Comparison of ENCODE assay signal across 1 cellular context in the genomic region with DNA sequence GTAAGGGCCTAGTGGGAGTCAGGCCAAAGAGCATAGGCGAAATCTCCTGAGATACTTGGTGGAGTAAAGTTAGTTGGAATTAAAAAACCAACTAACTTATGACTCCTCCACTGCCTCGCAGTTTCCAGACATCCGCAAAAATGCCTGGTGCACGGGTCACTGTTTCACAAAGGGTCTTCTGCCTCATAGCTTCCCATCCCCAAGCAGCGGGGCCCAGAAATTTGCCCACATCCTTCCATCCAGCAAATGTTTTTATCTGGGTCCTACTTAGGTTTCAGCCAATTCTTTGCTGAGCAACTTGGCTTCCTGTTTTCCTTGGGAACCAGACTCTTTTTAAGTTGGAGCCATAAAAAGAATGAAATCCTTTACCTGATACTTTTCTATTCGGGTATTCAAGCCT.
TF ChIP-seq lines count a peak whose summit lies in the region.

No MANE protein-coding gene starts in this region.

TF ChIP-seq in A549, 52 proteins besides CTCF, POLR2A, EP300 and RAD21 (continued from another document):
- TF ChIP-seq, protein P1, sequence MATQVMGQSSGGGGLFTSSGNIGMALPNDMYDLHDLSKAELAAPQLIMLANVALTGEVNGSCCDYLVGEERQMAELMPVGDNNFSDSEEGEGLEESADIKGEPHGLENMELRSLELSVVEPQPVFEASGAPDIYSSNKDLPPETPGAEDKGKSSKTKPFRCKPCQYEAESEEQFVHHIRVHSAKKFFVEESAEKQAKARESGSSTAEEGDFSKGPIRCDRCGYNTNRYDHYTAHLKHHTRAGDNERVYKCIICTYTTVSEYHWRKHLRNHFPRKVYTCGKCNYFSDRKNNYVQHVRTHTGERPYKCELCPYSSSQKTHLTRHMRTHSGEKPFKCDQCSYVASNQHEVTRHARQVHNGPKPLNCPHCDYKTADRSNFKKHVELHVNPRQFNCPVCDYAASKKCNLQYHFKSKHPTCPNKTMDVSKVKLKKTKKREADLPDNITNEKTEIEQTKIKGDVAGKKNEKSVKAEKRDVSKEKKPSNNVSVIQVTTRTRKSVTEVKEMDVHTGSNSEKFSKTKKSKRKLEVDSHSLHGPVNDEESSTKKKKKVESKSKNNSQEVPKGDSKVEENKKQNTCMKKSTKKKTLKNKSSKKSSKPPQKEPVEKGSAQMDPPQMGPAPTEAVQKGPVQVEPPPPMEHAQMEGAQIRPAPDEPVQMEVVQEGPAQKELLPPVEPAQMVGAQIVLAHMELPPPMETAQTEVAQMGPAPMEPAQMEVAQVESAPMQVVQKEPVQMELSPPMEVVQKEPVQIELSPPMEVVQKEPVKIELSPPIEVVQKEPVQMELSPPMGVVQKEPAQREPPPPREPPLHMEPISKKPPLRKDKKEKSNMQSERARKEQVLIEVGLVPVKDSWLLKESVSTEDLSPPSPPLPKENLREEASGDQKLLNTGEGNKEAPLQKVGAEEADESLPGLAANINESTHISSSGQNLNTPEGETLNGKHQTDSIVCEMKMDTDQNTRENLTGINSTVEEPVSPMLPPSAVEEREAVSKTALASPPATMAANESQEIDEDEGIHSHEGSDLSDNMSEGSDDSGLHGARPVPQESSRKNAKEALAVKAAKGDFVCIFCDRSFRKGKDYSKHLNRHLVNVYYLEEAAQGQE (IDR thresholded peaks at IDR 0.05) = no peak
- TF ChIP-seq FOSL2 (IDR thresholded peaks at IDR 0.05) = no peak
- TF ChIP-seq FOSL2 (CRISPR knock-in tag; IDR thresholded peaks at IDR 0.05) = no peak
TF ChIP-seq in A549: peak in this region for 0.
